Comparison of ENCODE assay signal across 9 cellular contexts in the genomic region with DNA sequence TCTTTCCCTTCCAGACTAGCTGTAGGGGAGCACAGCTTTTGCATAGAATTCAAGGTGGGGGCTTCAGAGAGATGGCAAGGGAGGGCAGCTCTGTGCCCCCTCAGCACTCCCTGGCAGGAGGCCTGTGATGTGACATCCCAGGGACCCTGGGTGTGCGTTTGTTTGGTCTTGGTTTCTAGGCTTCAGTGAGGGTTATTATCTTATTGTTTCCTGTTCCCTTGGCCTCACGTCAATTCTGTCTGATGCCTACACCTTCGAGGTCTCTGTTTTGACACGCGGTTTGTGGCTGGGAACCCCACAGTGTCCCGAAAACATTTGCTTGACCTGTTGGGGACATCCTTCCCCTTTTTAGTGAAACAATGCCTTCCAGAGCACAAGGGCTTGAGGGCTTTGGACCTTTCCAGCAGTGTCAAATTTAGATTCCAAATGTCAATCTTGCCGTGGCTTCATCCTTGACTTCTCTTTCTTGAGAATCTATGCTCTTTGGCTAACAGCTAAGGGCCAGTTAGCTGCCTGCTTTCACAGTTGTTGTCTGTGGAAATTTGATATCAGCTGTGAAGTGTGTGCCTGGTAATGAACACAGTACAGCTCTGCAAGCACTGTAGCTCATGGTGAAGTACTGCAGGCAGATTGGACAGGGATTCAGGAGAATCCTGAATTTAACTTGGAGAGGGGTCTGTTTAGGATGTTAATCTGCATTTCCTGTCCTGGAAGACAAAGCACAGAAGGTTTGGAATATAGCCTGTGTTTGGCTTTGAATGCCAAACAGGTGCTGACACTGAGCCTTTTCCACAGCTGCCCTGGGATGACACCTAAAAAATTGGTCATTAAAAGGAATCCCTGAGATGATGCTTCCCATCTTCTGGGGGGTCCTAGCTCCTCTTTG.
DNase-seq lines count a peak whose midpoint lies in the region; ATAC-seq and TF ChIP-seq lines count a peak whose summit lies in the region.
"Had no signal": no experiment of that assay in that cellular context is flagged by ENCODE, and none has a peak within 500 bp of the region (broad histone marks: within the 10 kb centered on the region; RNA-seq: fewer than 3 reads in every experiment).

No MANE protein-coding gene starts in this region.

- intact Hi-C loops in activated CD8-positive, alpha-beta T cell treated with anti-CD3 and anti-CD28 coated beads for 36 hours (cut with micrococcal nuclease) = no loop called here
- intact Hi-C loops in colonic mucosa (cut with DNase I) = no loop called here

- no peak for TF ChIP-seq CTCF in activated CD8-positive, alpha-beta T cell treated with anti-CD3 and anti-CD28 coated beads for 36 hours (IDR thresholded peaks at IDR 0.05)
- TF ChIP-seq CTCF in colonic mucosa (IDR thresholded peaks at IDR 0.05) = no peak

- no peaks in the 10 kb centered on the region for H3K27me3 Mint-ChIP-seq in activated CD8-positive, alpha-beta T cell treated with anti-CD3 and anti-CD28 coated beads for 36 hours
- no peaks in the 10 kb centered on the region for H3K27me3 Mint-ChIP-seq in stimulated activated naive B cell treated with anti-CD40 and anti-IgM and Interleukin-4, amounts not matched to agents 10 μg/mL and 1 μg/mL and 100 μg/mL, for 72 hours

- POLR2A ChIA-PET in activated CD8-positive, alpha-beta T cell treated with anti-CD3 and anti-CD28 coated beads for 36 hours (lab: Charles Lee) = interaction anchor here (0.8 to 2.0 kb wide), 4 partner anchors 9 to 156 kb away, joined by 3 to 9 read pairs (median 4); no protein-coding TSS in a partner anchor

- H3K9ac ChIP-seq in colonic mucosa (ENCODE audit: low read depth in 2 of 2, low read length in 2 of 2) = no peak overlapping the region

- no peak overlapping the region for H3K27ac Mint-ChIP-seq in activated CD8-positive, alpha-beta T cell treated with anti-CD3 and anti-CD28 coated beads for 36 hours
- H3K27ac Mint-ChIP-seq in stimulated activated naive B cell treated with anti-CD40 and anti-IgM and Interleukin-4, amounts not matched to agents 10 μg/mL and 1 μg/mL and 100 μg/mL, for 72 hours = peak overlapping the region; percentile 97

- no peak overlapping the region for H3K4me3 ChIP-seq in colonic mucosa

- H3K27ac ChIP-seq in colonic mucosa = no peak overlapping the region

- H3K27me3 ChIP-seq in colonic mucosa = no peaks in the 10 kb centered on the region

- H3K4me1 Mint-ChIP-seq in activated CD8-positive, alpha-beta T cell treated with anti-CD3 and anti-CD28 coated beads for 36 hours (ENCODE audit: low read depth) = peaks cover 15% of the 10 kb centered on the region
- peaks cover 44 to 77% of the 10 kb centered on the region in 2 donors for H3K4me1 Mint-ChIP-seq in stimulated activated naive B cell treated with anti-CD40 and anti-IgM and Interleukin-4, amounts not matched to agents 10 μg/mL and 1 μg/mL and 100 μg/mL, for 72 hours

- no peak overlapping the region for H3K4me3 Mint-ChIP-seq in activated CD8-positive, alpha-beta T cell treated with anti-CD3 and anti-CD28 coated beads for 36 hours
- H3K4me3 Mint-ChIP-seq in stimulated activated naive B cell treated with anti-CD40 and anti-IgM and Interleukin-4, amounts not matched to agents 10 μg/mL and 1 μg/mL and 100 μg/mL, for 72 hours = peak overlapping the region; percentile 46 to 56

- H3K4me1 ChIP-seq in colonic mucosa = no peaks in the 10 kb centered on the region

- no peaks in the 10 kb centered on the region for H3K36me3 ChIP-seq in colonic mucosa

- H3K9me3 ChIP-seq in colonic mucosa = no peaks in the 10 kb centered on the region

- CTCF ChIA-PET in activated CD8-positive, alpha-beta T cell treated with anti-CD3 and anti-CD28 coated beads for 36 hours (lab: Charles Lee) = interaction anchor here (1.0 to 1.3 kb wide), 3 partner anchors 11 to 312 kb away, joined by 3 to 4 read pairs (median 3); no protein-coding TSS in a partner anchor

- peak; percentile 71 for ATAC-seq in HG03108 (IDR thresholded peaks at IDR 0.05; ENCODE audit: unreplicated experiment)
- ATAC-seq in activated CD8-positive, alpha-beta T cell treated with anti-CD3 and anti-CD28 coated beads for 36 hours = peak; percentile 62
- ATAC-seq in stimulated activated naive B cell treated with anti-CD40 and anti-IgM and Interleukin-4, amounts not matched to agents 10 μg/mL and 1 μg/mL and 100 μg/mL, for 72 hours (replicated peaks) = peak; percentile 91 to 95
- no peak for ATAC-seq in GM19455 (IDR thresholded peaks at IDR 0.05; ENCODE audit: unreplicated experiment)

- H3K36me3 Mint-ChIP-seq in activated CD8-positive, alpha-beta T cell treated with anti-CD3 and anti-CD28 coated beads for 36 hours (ENCODE audit: low read depth) = no peaks in the 10 kb centered on the region
- peaks cover 0 to 3% of the 10 kb centered on the region in 2 donors for H3K36me3 Mint-ChIP-seq in stimulated activated naive B cell treated with anti-CD40 and anti-IgM and Interleukin-4, amounts not matched to agents 10 μg/mL and 1 μg/mL and 100 μg/mL, for 72 hours

- peaks cover 5% of the 10 kb centered on the region for H3K9me3 Mint-ChIP-seq in activated CD8-positive, alpha-beta T cell treated with anti-CD3 and anti-CD28 coated beads for 36 hours
- peaks cover 0 to 5% of the 10 kb centered on the region in 2 donors for H3K9me3 Mint-ChIP-seq in stimulated activated naive B cell treated with anti-CD40 and anti-IgM and Interleukin-4, amounts not matched to agents 10 μg/mL and 1 μg/mL and 100 μg/mL, for 72 hours

- peak; percentile 54 for DNase-seq in activated T-cell treated with anti-CD3 and anti-CD28 coated beads, Interleukin-2, amount 50 U/mL, for 1 hour
- no peak for DNase-seq in activated T-cell treated with anti-CD3 and anti-CD28 coated beads, Interleukin-2, amount 50 U/mL, for 48 hours
- no peak for DNase-seq in activated CD8-positive, alpha-beta T cell treated with anti-CD3 and anti-CD28 coated beads for 36 hours
- peak; percentile 88 for DNase-seq in stimulated activated naive B cell treated with anti-CD40 and anti-IgM and Interleukin-4, amounts not matched to agents 10 μg/mL and 1 μg/mL and 100 μg/mL, for 72 hours
- DNase-seq in HuH-7.5 (ENCODE audit: low spot score) = no peak
- no peak for DNase-seq in colonic mucosa
- DNase-seq: SIG-M5 had no signal

Comparison
In these comparisons a context has a peak if more than half of its experiments do, and no peak if none do; other contexts are left out.
1. DNase-seq: peak in activated T-cell treated with anti-CD3 and anti-CD28 coated beads, Interleukin-2, amount 50 U/mL, for 1 hour (single experiment) and stimulated activated naive B cell treated with anti-CD40 and anti-IgM and Interleukin-4, amounts not matched to agents 10 μg/mL and 1 μg/mL and 100 μg/mL, for 72 hours (single experiment); none in activated T-cell treated with anti-CD3 and anti-CD28 coated beads, Interleukin-2, amount 50 U/mL, for 48 hours (0 of 2), activated CD8-positive, alpha-beta T cell treated with anti-CD3 and anti-CD28 coated beads for 36 hours (single experiment), HuH-7.5 (single experiment) and colonic mucosa (single experiment).